In the genomic region with DNA sequence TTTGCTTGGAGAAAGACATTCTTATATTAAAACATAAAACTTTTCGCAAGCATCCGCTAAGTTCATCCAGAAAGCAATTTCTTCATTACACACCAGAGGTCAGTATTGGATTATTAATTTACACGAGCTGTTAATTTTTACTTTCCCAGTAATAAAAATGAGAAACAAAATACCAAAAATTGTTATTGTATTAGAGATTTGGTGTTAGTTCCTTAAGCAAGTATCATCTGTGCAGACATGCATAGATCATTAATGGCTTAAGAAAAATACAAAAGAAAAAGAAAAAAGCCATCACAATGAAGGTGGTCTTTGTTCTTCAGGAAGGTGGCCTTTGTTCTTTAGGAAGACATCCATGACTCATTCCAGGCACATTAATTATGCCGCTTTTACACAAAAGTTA, we compare ENCODE assay signal across 8 cellular contexts. TPM values are rescaled to one million over a fixed set of nuclear protein-coding genes. Genes with fewer than 3 reads are reported as not detected.
A peak's percentile ranks its signal among the peaks of the same experiment; 100 is the strongest.
DNase-seq lines count a peak whose midpoint lies in the region; ATAC-seq and TF ChIP-seq lines count a peak whose summit lies in the region.

No MANE protein-coding gene starts in this region.

- ATAC-seq in naive B cell (ENCODE audit: low read depth in 2 of 2), result no peak
- no peak for ATAC-seq in naive thymus-derived CD4-positive, alpha-beta T cell
- no peak for ATAC-seq in GM21825 (IDR thresholded peaks at IDR 0.05; ENCODE audit: unreplicated experiment)
- ATAC-seq in stimulated activated effector memory CD8-positive, alpha-beta T cell treated with anti-CD3 and anti-CD28 coated beads, Interleukin-12 subunit alpha, Interleukin-12 subunit beta, amount 100 ng/mL, for 72 hours, result no peak

- intact Hi-C loops in Caco-2 (cut with micrococcal nuclease; ENCODE audit: unreplicated experiment), result loop anchor here (1.0 to 10.0 kb wide), 7 partner anchors 180 to 919 kb away; no protein-coding TSS in a partner anchor
- intact Hi-C loops in mammary epithelial cell (cut with micrococcal nuclease), result loop anchor here (1.0 to 2.0 kb wide), 4 partner anchors 180 to 917 kb away; no protein-coding TSS in a partner anchor
- intact Hi-C loops in naive thymus-derived CD4-positive, alpha-beta T cell (cut with micrococcal nuclease), result loop anchor here (1.0 to 2.0 kb wide), 2 partner anchors 876 to 917 kb away; no protein-coding TSS in a partner anchor
- intact Hi-C loops in activated CD4-positive, alpha-beta T cell treated with anti-CD3 and anti-CD28 coated beads, Interleukin-2, amount 10 ng/mL, durations not matched to agents 24 days and 14 days (cut with micrococcal nuclease), result loop anchor here (2.0 kb wide), 1 partner anchor 916 kb away; no protein-coding TSS in a partner anchor

- DNase-seq in Caco-2 (peak in 1 of 2 experiments; percentile 26), LHCN-M2 (ENCODE audit: low read depth) (peak; percentile 29), mammary epithelial cell (no peak), naive B cell (peak; percentile 2)
- no peak for DNase-seq in naive thymus-derived CD4-positive, alpha-beta T cell
- no peak for DNase-seq in activated CD4-positive, alpha-beta T cell treated with anti-CD3 and anti-CD28 coated beads, Interleukin-2, amount 10 ng/mL, durations not matched to agents 24 days and 14 days
- no peak for DNase-seq in stimulated activated effector memory CD8-positive, alpha-beta T cell treated with anti-CD3 and anti-CD28 coated beads, Interleukin-12 subunit alpha, Interleukin-12 subunit beta, amount 100 ng/mL, for 72 hours (ENCODE audit: low spot score in 2 of 2)

- no TSS peak for BruUV-seq in Caco-2 (replicated peaks; lab: Mats Ljungman, UMichigan)
- no TSS peak for BruUV-seq in mammary epithelial cell (replicated peaks; lab: Mats Ljungman, UMichigan)

- H3K9me3 Mint-ChIP-seq in Caco-2 (ENCODE audit: unreplicated experiment), result no peaks in the 10 kb centered on the region
- H3K9me3 Mint-ChIP-seq in naive B cell, result no peaks in the 10 kb centered on the region
- H3K9me3 Mint-ChIP-seq in naive thymus-derived CD4-positive, alpha-beta T cell, result peaks cover 0 to 2% (median 0%) of the 10 kb centered on the region in 11 donors
- no peaks in the 10 kb centered on the region for H3K9me3 Mint-ChIP-seq in activated CD4-positive, alpha-beta T cell treated with anti-CD3 and anti-CD28 coated beads, Interleukin-2, amount 10 ng/mL, durations not matched to agents 24 days and 14 days
- peaks cover 5% of the 10 kb centered on the region for H3K9me3 Mint-ChIP-seq in stimulated activated effector memory CD8-positive, alpha-beta T cell treated with anti-CD3 and anti-CD28 coated beads, Interleukin-12 subunit alpha, Interleukin-12 subunit beta, amount 100 ng/mL, for 72 hours

- H3K4me3 ChIP-seq in Caco-2 (ENCODE audit: low read depth, low read length), result no peak overlapping the region
- H3K4me3 ChIP-seq in mammary epithelial cell (replicated peaks in 1 of 3; ENCODE audit: insufficient read depth in 1 of 3, low read depth in 2 of 3, low read length in 3 of 3), result no peak overlapping the region
- no peak overlapping the region for H3K4me3 ChIP-seq in naive thymus-derived CD4-positive, alpha-beta T cell (ENCODE audit: low read length)

- no peaks in the 10 kb centered on the region for H4K20me1 ChIP-seq in mammary epithelial cell (ENCODE audit: insufficient read depth, low read length)

- CTCF ChIA-PET in Caco-2 (lab: Charles Lee), result interaction anchor here (0.6 to 1.6 kb wide), 7 partner anchors 12 to 916 kb away, joined by 3 to 11 read pairs (median 4); no protein-coding TSS in a partner anchor
- CTCF ChIA-PET in mammary epithelial cell (lab: Charles Lee; ENCODE audit: low non-redundant PET), result no interaction called here
- CTCF ChIA-PET in naive thymus-derived CD4-positive, alpha-beta T cell (lab: Charles Lee), result interaction anchor here (0.6 to 0.7 kb wide), 2 partner anchors 875 to 917 kb away, joined by 3 read pairs; no protein-coding TSS in a partner anchor

- POLR2A ChIA-PET in Caco-2 (lab: Charles Lee), result no interaction called here
- POLR2A ChIA-PET in naive thymus-derived CD4-positive, alpha-beta T cell (lab: Charles Lee), result no interaction called here

- no peaks in the 10 kb centered on the region for H3K27me3 ChIP-seq in Caco-2 (replicated peaks; ENCODE audit: control insufficient read depth, insufficient read depth, low read length)
- no peaks in the 10 kb centered on the region for H3K27me3 ChIP-seq in mammary epithelial cell (ENCODE audit: insufficient read depth, low read length)
- H3K27me3 ChIP-seq in naive thymus-derived CD4-positive, alpha-beta T cell (ENCODE audit: control insufficient read depth in 2 of 2, insufficient read depth in 2 of 2, low read length in 2 of 2), result no peaks in the 10 kb centered on the region

- in situ Hi-C loops in mammary epithelial cell (cut with MboI; ENCODE audit: low sequenced_read_pairs in 2 of 2), result loop anchor here (10.0 kb wide), 2 partner anchors 874 to 914 kb away; partner anchors contain the start of gene NXPH2 (in 1 of the 2)

- H3K4me1 ChIP-seq in Caco-2, result no peaks in the 10 kb centered on the region
- H3K4me1 ChIP-seq in mammary epithelial cell (ENCODE audit: insufficient read depth, low read length), result no peaks in the 10 kb centered on the region
- H3K4me1 ChIP-seq in naive thymus-derived CD4-positive, alpha-beta T cell (ENCODE audit: control insufficient read depth in 2 of 2, insufficient read depth in 2 of 2, low read length in 2 of 2), result no peaks in the 10 kb centered on the region

- no peak overlapping the region for H3K4me2 ChIP-seq in mammary epithelial cell (ENCODE audit: insufficient read depth, low read depth, low read length)

- no peak overlapping the region for H2AFZ ChIP-seq in mammary epithelial cell (ENCODE audit: low read depth, low read length)

- no peak overlapping the region for H3K9ac ChIP-seq in mammary epithelial cell (ENCODE audit: insufficient read depth, low read length)

- H3K36me3 ChIP-seq in Caco-2 (ENCODE audit: control insufficient read depth, insufficient read depth, low read length) (no peaks in the 10 kb centered on the region), mammary epithelial cell (ENCODE audit: insufficient read depth, low read length) (no peaks in the 10 kb centered on the region)
- H3K36me3 ChIP-seq in naive thymus-derived CD4-positive, alpha-beta T cell (ENCODE audit: control insufficient read depth in 2 of 3, insufficient read depth in 3 of 3, low read length in 3 of 3), result no peaks in the 10 kb centered on the region

- dilution Hi-C loops in mammary epithelial cell (cut with HindIII; ENCODE audit: low sequenced_read_pairs), result loop anchor here (25.0 kb wide), 1 partner anchor 877 kb away; the partner anchor contains the start of gene NXPH2

- no peak overlapping the region for H3K4me3 Mint-ChIP-seq in Caco-2 (ENCODE audit: unreplicated experiment)
- H3K4me3 Mint-ChIP-seq in naive B cell, result no peak overlapping the region
- H3K4me3 Mint-ChIP-seq in naive thymus-derived CD4-positive, alpha-beta T cell, result no peak overlapping the region
- no peak overlapping the region for H3K4me3 Mint-ChIP-seq in activated CD4-positive, alpha-beta T cell treated with anti-CD3 and anti-CD28 coated beads, Interleukin-2, amount 10 ng/mL, durations not matched to agents 24 days and 14 days
- H3K4me3 Mint-ChIP-seq in stimulated activated effector memory CD8-positive, alpha-beta T cell treated with anti-CD3 and anti-CD28 coated beads, Interleukin-12 subunit alpha, Interleukin-12 subunit beta, amount 100 ng/mL, for 72 hours, result no peak overlapping the region

- 26% methylated on average over 4 of the region's 4 CpGs for WGBS in mammary epithelial cell (ENCODE audit: low coverage, missing lambda C conversion rate)

- H3K79me2 ChIP-seq in mammary epithelial cell (ENCODE audit: insufficient read depth, low read length), result no peaks in the 10 kb centered on the region

- H3K9me3 ChIP-seq in Caco-2 (no peaks in the 10 kb centered on the region), mammary epithelial cell (replicated peaks; ENCODE audit: insufficient read depth, low read length) (no peaks in the 10 kb centered on the region)
- no peaks in the 10 kb centered on the region for H3K9me3 ChIP-seq in naive thymus-derived CD4-positive, alpha-beta T cell (ENCODE audit: control insufficient read depth in 2 of 3, low read length in 3 of 3)

- H3K27ac Mint-ChIP-seq in Caco-2 (ENCODE audit: unreplicated experiment) (no peak overlapping the region), naive B cell (no peak overlapping the region)
- H3K27ac Mint-ChIP-seq in naive thymus-derived CD4-positive, alpha-beta T cell, result no peak overlapping the region
- H3K27ac Mint-ChIP-seq in activated CD4-positive, alpha-beta T cell treated with anti-CD3 and anti-CD28 coated beads, Interleukin-2, amount 10 ng/mL, durations not matched to agents 24 days and 14 days, result no peak overlapping the region
- no peak overlapping the region for H3K27ac Mint-ChIP-seq in stimulated activated effector memory CD8-positive, alpha-beta T cell treated with anti-CD3 and anti-CD28 coated beads, Interleukin-12 subunit alpha, Interleukin-12 subunit beta, amount 100 ng/mL, for 72 hours

- H3K4me1 Mint-ChIP-seq in Caco-2 (ENCODE audit: low read depth, unreplicated experiment) (peaks cover 14% of the 10 kb centered on the region), naive B cell (no peaks in the 10 kb centered on the region)
- no peaks in the 10 kb centered on the region for H3K4me1 Mint-ChIP-seq in naive thymus-derived CD4-positive, alpha-beta T cell
- no peaks in the 10 kb centered on the region for H3K4me1 Mint-ChIP-seq in activated CD4-positive, alpha-beta T cell treated with anti-CD3 and anti-CD28 coated beads, Interleukin-2, amount 10 ng/mL, durations not matched to agents 24 days and 14 days
- H3K4me1 Mint-ChIP-seq in stimulated activated effector memory CD8-positive, alpha-beta T cell treated with anti-CD3 and anti-CD28 coated beads, Interleukin-12 subunit alpha, Interleukin-12 subunit beta, amount 100 ng/mL, for 72 hours, result no peaks in the 10 kb centered on the region

- H3K27ac ChIP-seq in mammary epithelial cell (ENCODE audit: insufficient read depth, low read depth, low read length), result no peak overlapping the region
- H3K27ac ChIP-seq in naive thymus-derived CD4-positive, alpha-beta T cell (ENCODE audit: low read depth, low read length), result no peak overlapping the region

- H3K36me3 Mint-ChIP-seq in Caco-2 (ENCODE audit: insufficient read depth, unreplicated experiment) (no peaks in the 10 kb centered on the region), naive B cell (no peaks in the 10 kb centered on the region)
- no peaks in the 10 kb centered on the region for H3K36me3 Mint-ChIP-seq in naive thymus-derived CD4-positive, alpha-beta T cell
- no peaks in the 10 kb centered on the region for H3K36me3 Mint-ChIP-seq in activated CD4-positive, alpha-beta T cell treated with anti-CD3 and anti-CD28 coated beads, Interleukin-2, amount 10 ng/mL, durations not matched to agents 24 days and 14 days (ENCODE audit: low read depth)
- H3K36me3 Mint-ChIP-seq in stimulated activated effector memory CD8-positive, alpha-beta T cell treated with anti-CD3 and anti-CD28 coated beads, Interleukin-12 subunit alpha, Interleukin-12 subunit beta, amount 100 ng/mL, for 72 hours, result no peaks in the 10 kb centered on the region

- TF ChIP-seq CTCF in Caco-2 (IDR thresholded peaks at IDR 0.05; ENCODE audit: insufficient read depth in 1 of 2, low read depth in 1 of 2, low read length in 1 of 2, severe bottlenecking in 1 of 2, unreplicated experiment in 1 of 2), result peak; percentile 52 to 74
- TF ChIP-seq CTCF in mammary epithelial cell (conservative IDR thresholded peaks at IDR 0.05 in 1 of 2, IDR thresholded peaks at IDR 0.05 in 1 of 2; ENCODE audit: extremely low read depth in 1 of 2, insufficient read depth in 1 of 2, low read depth in 1 of 2, low read length in 2 of 2), result peak; percentile 52 to 69

- H3K27me3 Mint-ChIP-seq in Caco-2 (ENCODE audit: insufficient read depth, unreplicated experiment) (no peaks in the 10 kb centered on the region), naive B cell (peaks cover 0 to 12% (median 10%) of the 10 kb centered on the region in 3 donors)
- peaks cover 0 to 27% (median 3%) of the 10 kb centered on the region in 5 donors for H3K27me3 Mint-ChIP-seq in naive thymus-derived CD4-positive, alpha-beta T cell
- H3K27me3 Mint-ChIP-seq in activated CD4-positive, alpha-beta T cell treated with anti-CD3 and anti-CD28 coated beads, Interleukin-2, amount 10 ng/mL, durations not matched to agents 24 days and 14 days, result no peaks in the 10 kb centered on the region

RNA-seq across cellular contexts. Expression of gene HNMT, which starts 53.6 kb away (rescaled TPM):
- total RNA-seq in Caco-2 (2022) (42.8 and 44.6 TPM in 2 replicates), LHCN-M2 (2014; rRNA removed) (45.6 and 55.7 TPM in 2 replicates), mammary epithelial cell (1 to 10 TPM; 2.7 to 7.3 TPM)
- polyA plus RNA-seq in LHCN-M2 (2012), result 28.6 TPM
- polyA plus RNA-seq in mammary epithelial cell (4.5 TPM), naive B cell (ENCODE audit: low read depth in 6 of 6) (under 1 TPM in 2 of 6 donors, not detected in 4; 0.17 to 0.97 TPM)
- polyA minus RNA-seq in mammary epithelial cell, result 13.3 TPM
- 1 to 10 TPM in 4 of 5 experiments, not detected in 1; 1.1 to 7.5 (median 1.7) TPM for total RNA-seq in naive thymus-derived CD4-positive, alpha-beta T cell
- not detected for polyA plus RNA-seq in naive thymus-derived CD4-positive, alpha-beta T cell
- not detected in 2 replicates for total RNA-seq in activated CD4-positive, alpha-beta T cell treated with anti-CD3 and anti-CD28 coated beads, Interleukin-2, amount 10 ng/mL, durations not matched to agents 24 days and 14 days

Comparison
In these comparisons a context has a peak if more than half of its experiments do, and no peak if none do; other contexts are left out.
1. DNase-seq: peak in LHCN-M2 (single experiment) and naive B cell (single experiment); none in mammary epithelial cell (single experiment), naive thymus-derived CD4-positive, alpha-beta T cell (0 of 9), activated CD4-positive, alpha-beta T cell treated with anti-CD3 and anti-CD28 coated beads, Interleukin-2, amount 10 ng/mL, durations not matched to agents 24 days and 14 days (single experiment) and stimulated activated effector memory CD8-positive, alpha-beta T cell treated with anti-CD3 and anti-CD28 coated beads, Interleukin-12 subunit alpha, Interleukin-12 subunit beta, amount 100 ng/mL, for 72 hours (0 of 2).